16 cellular contexts compared by ENCODE assay signal in the genomic region with DNA sequence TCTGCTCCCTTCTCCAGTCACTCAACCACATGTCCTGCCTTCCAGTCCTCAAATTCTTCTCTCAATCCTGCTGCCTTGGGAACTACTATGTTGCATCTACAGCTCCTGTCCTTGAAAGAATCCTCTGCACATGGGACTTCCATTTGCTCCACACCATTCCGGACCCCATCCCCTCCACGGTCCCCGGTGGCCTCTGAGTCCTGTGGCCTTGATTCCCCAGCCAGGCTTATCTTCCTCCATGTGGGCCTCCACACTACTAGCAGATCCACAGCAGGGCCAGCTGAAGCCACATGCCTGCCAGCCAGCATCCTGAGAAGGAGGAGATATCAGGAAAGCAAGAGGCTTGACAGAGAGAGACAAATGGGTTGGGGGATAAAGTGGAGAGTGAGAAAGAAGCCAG.
DNase-seq lines count a peak whose midpoint lies in the region; ATAC-seq and TF ChIP-seq lines count a peak whose summit lies in the region.
"Had no signal": no experiment of that assay in that cellular context is flagged by ENCODE, and none has a peak within 500 bp of the region (broad histone marks: within the 10 kb centered on the region; RNA-seq: fewer than 3 reads in every experiment).

No MANE protein-coding gene starts in this region.

- H3K4me3 ChIP-seq in vagina, result no peak overlapping the region
- H3K4me3 ChIP-seq: A549; BLaER1 treated with 17β-estradiol and CSF1 and Interleukin-3, amounts not matched to agents 10 nM and 100 nM had no signal

- no peak overlapping the region for H3K27ac ChIP-seq in vagina
- H3K27ac ChIP-seq: 22Rv1; A549; BLaER1 treated with 17β-estradiol and CSF1 and Interleukin-3, amounts not matched to agents 10 nM and 100 nM; C4-2B had no signal

- DNase-seq in GM03348 (ENCODE audit: low spot score), result peak; percentile 1
- DNase-seq in GM13976 (ENCODE audit: low spot score), result peak; percentile 1
- peak; percentile 79 to 82 for DNase-seq in vagina (ENCODE audit: extremely low spot score in 2 of 2)
- DNase-seq in NCI-H82 treated with DMSO at 0.1 percent for 48 hours (lab: John Stamatoyannopoulos, UW; ENCODE audit: unreplicated experiment), result no peak
- DNase-seq: AML-193; Caco-2; Calu3; CD4-positive, alpha-beta T cell; CD8-positive, alpha-beta T cell; DMS79 treated with DMSO at 0.1 percent for 48 hours; GF-D8 had no signal

- no peak for ATAC-seq in HG03342 (IDR thresholded peaks at IDR 0.05; ENCODE audit: unreplicated experiment)
- ATAC-seq: A549; CD8-positive, alpha-beta T cell had no signal

- H3K9me3 ChIP-seq in vagina, result no peaks in the 10 kb centered on the region
- H3K9me3 ChIP-seq: Caco-2 had no signal

- H3K4me1 ChIP-seq in vagina, result no peaks in the 10 kb centered on the region
- H3K4me1 ChIP-seq: A549, Caco-2 had no signal

- intact Hi-C loops in vagina (cut with DNase I), result no loop called here

- no peaks in the 10 kb centered on the region for H3K36me3 ChIP-seq in vagina
- H3K36me3 ChIP-seq: BLaER1 treated with 17β-estradiol and CSF1 and Interleukin-3, amounts not matched to agents 10 nM and 100 nM had no signal

- TF ChIP-seq POLR2A in vagina (IDR thresholded peaks at IDR 0.05), result no peak

- no peak for TF ChIP-seq CTCF in GM13976 (IDR thresholded peaks at IDR 0.05; ENCODE audit: borderline replicate concordance, control extremely low read depth, extremely low read depth, insufficient read depth, missing control alignments)
- no peak for TF ChIP-seq CTCF in vagina (IDR thresholded peaks at IDR 0.05)

- H3K27me3 ChIP-seq in vagina, result no peaks in the 10 kb centered on the region
- H3K27me3 ChIP-seq: BLaER1 treated with 17β-estradiol and CSF1 and Interleukin-3, amounts not matched to agents 10 nM and 100 nM had no signal

- in situ Hi-C loops in GM13976 (cut with MboI; ENCODE audit: low sequenced_read_pairs, unreplicated experiment), result no loop called here
